Comparison of ENCODE assay signal across 1 cellular context in the genomic region with DNA sequence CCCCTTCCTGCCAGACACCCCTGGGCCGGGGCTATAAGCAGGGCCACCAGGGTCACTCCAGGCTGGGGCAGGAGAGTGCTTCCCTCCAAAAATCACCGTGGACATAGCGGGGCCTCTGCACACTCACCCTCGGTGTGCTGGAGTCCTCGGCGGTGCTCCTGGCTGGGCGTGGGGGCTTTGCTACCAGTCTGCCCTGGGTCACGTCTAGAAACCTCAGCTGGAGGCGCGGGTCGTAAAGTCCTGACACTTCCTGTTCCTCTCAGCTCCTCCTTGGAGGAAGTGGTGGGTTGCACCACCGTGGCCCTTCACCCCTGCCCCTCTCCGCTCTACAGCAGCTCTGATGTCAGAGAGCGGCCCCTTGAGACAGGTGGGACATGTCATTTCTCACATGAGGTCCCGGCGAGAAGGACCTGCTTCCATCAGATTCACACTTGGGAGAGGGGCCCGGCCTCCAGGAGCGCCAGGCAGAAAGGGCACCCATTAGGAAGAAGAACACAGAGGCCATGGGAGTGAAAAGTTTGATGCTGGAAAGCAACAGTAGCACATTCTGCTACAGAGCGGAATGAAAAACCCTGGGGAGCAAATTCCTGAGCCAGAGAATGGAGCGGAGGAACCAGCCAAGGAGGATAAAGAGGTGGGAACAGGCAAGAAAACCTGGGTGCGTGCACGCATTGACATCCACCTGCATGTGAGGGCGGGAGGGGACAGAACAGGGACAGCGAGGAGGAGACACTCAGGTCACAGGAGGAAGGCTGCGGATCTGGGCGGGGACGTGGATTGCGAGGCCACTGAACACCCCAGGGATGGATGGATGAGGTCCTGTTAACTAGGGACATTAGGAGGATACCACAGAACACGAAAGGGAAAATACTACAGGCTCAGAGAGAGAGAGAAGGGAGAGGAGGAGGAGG.
TF ChIP-seq lines count a peak whose summit lies in the region.

A gene (minus strand): TSS at position 206 of the 911 bp plus-strand sequence. CDS start 10,117 bp downstream, outside the sequence.

TF ChIP-seq in HepG2, 621 proteins besides CTCF, POLR2A, EP300 and RAD21 (continued from another document):
- TF ChIP-seq, protein P1, sequence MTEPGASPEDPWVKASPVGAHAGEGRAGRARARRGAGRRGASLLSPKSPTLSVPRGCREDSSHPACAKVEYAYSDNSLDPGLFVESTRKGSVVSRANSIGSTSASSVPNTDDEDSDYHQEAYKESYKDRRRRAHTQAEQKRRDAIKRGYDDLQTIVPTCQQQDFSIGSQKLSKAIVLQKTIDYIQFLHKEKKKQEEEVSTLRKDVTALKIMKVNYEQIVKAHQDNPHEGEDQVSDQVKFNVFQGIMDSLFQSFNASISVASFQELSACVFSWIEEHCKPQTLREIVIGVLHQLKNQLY (CRISPR knock-in tag; IDR thresholded peaks at IDR 0.05), result no peak
- TF ChIP-seq ATM (IDR thresholded peaks at IDR 0.05; ENCODE audit: borderline replicate concordance) (no peak), ZNF121 (CRISPR knock-in tag; IDR thresholded peaks at IDR 0.05) (no peak), ZNF317 (CRISPR knock-in tag; IDR thresholded peaks at IDR 0.05) (no peak), ZNF205 (CRISPR knock-in tag; IDR thresholded peaks at IDR 0.05) (no peak), TAF1 (CRISPR knock-in tag; IDR thresholded peaks at IDR 0.05) (no peak), REXO4 (CRISPR knock-in tag; IDR thresholded peaks at IDR 0.05; ENCODE audit: borderline replicate concordance) (no peak), ZNF724P (CRISPR knock-in tag; IDR thresholded peaks at IDR 0.05; ENCODE audit: borderline replicate concordance) (no peak), ZNF781 (CRISPR knock-in tag; IDR thresholded peaks at IDR 0.05; ENCODE audit: borderline replicate concordance, not compliant biosample characterization) (no peak), CENPT (CRISPR knock-in tag; IDR thresholded peaks at IDR 0.05; ENCODE audit: low read depth) (no peak), ZNF274 (CRISPR knock-in tag; IDR thresholded peaks at IDR 0.05) (0 out of 2 replicates have a peak, but pooled peaks have one; percentile 29), SMYD3 (CRISPR knock-in tag; IDR thresholded peaks at IDR 0.05) (no peak), SMARCC2 (IDR thresholded peaks at IDR 0.05) (no peak), ATAD3A (CRISPR knock-in tag; IDR thresholded peaks at IDR 0.05) (no peak)
- TF ChIP-seq, protein P2, sequence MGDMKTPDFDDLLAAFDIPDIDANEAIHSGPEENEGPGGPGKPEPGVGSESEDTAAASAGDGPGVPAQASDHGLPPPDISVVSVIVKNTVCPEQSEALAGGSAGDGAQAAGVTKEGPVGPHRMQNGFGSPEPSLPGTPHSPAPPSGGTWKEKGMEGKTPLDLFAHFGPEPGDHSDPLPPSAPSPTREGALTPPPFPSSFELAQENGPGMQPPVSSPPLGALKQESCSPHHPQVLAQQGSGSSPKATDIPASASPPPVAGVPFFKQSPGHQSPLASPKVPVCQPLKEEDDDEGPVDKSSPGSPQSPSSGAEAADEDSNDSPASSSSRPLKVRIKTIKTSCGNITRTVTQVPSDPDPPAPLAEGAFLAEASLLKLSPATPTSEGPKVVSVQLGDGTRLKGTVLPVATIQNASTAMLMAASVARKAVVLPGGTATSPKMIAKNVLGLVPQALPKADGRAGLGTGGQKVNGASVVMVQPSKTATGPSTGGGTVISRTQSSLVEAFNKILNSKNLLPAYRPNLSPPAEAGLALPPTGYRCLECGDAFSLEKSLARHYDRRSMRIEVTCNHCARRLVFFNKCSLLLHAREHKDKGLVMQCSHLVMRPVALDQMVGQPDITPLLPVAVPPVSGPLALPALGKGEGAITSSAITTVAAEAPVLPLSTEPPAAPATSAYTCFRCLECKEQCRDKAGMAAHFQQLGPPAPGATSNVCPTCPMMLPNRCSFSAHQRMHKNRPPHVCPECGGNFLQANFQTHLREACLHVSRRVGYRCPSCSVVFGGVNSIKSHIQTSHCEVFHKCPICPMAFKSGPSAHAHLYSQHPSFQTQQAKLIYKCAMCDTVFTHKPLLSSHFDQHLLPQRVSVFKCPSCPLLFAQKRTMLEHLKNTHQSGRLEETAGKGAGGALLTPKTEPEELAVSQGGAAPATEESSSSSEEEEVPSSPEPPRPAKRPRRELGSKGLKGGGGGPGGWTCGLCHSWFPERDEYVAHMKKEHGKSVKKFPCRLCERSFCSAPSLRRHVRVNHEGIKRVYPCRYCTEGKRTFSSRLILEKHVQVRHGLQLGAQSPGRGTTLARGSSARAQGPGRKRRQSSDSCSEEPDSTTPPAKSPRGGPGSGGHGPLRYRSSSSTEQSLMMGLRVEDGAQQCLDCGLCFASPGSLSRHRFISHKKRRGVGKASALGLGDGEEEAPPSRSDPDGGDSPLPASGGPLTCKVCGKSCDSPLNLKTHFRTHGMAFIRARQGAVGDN (CRISPR knock-in tag; IDR thresholded peaks at IDR 0.05), result peak; percentile 56; the same call in 1 of the 2 replicates
- TF ChIP-seq, protein P3, sequence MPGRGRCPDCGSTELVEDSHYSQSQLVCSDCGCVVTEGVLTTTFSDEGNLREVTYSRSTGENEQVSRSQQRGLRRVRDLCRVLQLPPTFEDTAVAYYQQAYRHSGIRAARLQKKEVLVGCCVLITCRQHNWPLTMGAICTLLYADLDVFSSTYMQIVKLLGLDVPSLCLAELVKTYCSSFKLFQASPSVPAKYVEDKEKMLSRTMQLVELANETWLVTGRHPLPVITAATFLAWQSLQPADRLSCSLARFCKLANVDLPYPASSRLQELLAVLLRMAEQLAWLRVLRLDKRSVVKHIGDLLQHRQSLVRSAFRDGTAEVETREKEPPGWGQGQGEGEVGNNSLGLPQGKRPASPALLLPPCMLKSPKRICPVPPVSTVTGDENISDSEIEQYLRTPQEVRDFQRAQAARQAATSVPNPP (CRISPR knock-in tag; IDR thresholded peaks at IDR 0.05), result no peak
- TF ChIP-seq, protein P4, sequence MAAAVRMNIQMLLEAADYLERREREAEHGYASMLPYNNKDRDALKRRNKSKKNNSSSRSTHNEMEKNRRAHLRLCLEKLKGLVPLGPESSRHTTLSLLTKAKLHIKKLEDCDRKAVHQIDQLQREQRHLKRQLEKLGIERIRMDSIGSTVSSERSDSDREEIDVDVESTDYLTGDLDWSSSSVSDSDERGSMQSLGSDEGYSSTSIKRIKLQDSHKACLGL (CRISPR knock-in tag; IDR thresholded peaks at IDR 0.05), result 0 out of 2 replicates have a peak, but pooled peaks have one; percentile 10
- TF ChIP-seq, protein P5, sequence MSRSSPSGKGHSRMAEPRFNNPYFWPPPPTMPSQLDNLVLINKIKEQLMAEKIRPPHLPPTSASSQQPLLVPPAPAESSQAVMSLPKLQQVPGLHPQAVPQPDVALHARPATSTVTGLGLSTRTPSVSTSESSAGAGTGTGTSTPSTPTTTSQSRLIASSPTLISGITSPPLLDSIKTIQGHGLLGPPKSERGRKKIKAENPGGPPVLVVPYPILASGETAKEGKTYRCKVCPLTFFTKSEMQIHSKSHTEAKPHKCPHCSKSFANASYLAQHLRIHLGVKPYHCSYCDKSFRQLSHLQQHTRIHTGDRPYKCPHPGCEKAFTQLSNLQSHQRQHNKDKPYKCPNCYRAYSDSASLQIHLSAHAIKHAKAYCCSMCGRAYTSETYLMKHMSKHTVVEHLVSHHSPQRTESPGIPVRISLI (CRISPR knock-in tag; IDR thresholded peaks at IDR 0.05; ENCODE audit: borderline replicate concordance), result no peak
- TF ChIP-seq, protein P6, sequence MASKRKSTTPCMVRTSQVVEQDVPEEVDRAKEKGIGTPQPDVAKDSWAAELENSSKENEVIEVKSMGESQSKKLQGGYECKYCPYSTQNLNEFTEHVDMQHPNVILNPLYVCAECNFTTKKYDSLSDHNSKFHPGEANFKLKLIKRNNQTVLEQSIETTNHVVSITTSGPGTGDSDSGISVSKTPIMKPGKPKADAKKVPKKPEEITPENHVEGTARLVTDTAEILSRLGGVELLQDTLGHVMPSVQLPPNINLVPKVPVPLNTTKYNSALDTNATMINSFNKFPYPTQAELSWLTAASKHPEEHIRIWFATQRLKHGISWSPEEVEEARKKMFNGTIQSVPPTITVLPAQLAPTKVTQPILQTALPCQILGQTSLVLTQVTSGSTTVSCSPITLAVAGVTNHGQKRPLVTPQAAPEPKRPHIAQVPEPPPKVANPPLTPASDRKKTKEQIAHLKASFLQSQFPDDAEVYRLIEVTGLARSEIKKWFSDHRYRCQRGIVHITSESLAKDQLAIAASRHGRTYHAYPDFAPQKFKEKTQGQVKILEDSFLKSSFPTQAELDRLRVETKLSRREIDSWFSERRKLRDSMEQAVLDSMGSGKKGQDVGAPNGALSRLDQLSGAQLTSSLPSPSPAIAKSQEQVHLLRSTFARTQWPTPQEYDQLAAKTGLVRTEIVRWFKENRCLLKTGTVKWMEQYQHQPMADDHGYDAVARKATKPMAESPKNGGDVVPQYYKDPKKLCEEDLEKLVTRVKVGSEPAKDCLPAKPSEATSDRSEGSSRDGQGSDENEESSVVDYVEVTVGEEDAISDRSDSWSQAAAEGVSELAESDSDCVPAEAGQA (IDR thresholded peaks at IDR 0.05; ENCODE audit: low read depth), result no peak
- TF ChIP-seq, protein P6 (CRISPR knock-in tag; IDR thresholded peaks at IDR 0.05; ENCODE audit: borderline replicate concordance), result no peak
- TF ChIP-seq, protein P7, sequence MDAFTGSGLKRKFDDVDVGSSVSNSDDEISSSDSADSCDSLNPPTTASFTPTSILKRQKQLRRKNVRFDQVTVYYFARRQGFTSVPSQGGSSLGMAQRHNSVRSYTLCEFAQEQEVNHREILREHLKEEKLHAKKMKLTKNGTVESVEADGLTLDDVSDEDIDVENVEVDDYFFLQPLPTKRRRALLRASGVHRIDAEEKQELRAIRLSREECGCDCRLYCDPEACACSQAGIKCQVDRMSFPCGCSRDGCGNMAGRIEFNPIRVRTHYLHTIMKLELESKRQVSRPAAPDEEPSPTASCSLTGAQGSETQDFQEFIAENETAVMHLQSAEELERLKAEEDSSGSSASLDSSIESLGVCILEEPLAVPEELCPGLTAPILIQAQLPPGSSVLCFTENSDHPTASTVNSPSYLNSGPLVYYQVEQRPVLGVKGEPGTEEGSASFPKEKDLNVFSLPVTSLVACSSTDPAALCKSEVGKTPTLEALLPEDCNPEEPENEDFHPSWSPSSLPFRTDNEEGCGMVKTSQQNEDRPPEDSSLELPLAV (CRISPR knock-in tag; conservative IDR thresholded peaks at IDR 0.05; ENCODE audit: low read depth), result no peak
